1 cellular context compared by ENCODE assay signal in the genomic region with DNA sequence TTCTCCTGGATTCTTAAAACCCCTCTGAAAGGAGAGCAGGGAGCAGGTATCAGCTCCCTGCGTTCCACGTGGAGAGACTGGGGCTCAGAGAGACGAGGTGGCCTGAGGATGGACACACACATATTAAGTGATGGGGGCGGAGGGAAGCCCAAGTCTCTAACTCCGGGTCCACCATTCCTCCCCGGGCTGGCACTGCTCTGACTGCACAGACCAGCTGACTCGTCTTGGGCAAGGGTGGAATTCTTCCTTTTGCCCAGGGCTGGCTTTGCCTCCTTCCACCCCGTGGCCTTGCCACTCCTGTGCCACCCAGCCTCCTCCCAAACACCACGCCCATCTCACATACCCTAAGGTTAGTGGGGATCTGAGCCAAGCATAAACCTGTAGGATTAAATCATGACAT.
TF ChIP-seq lines count a peak whose summit lies in the region.

No MANE protein-coding gene starts in this region.

TF ChIP-seq in H1, 55 proteins besides CTCF, POLR2A, EP300 and RAD21 (continued from another document):
- TF ChIP-seq RBBP5 (IDR thresholded peaks at IDR 0.05; ENCODE audit: borderline replicate concordance, low read depth, low read length) (no peak), JUN (IDR thresholded peaks at IDR 0.05; ENCODE audit: low read depth, low read length) (no peak), SP2 (IDR thresholded peaks at IDR 0.05; ENCODE audit: low read length) (no peak), SIN3A (conservative IDR thresholded peaks at IDR 0.05 in 1 of 2, IDR thresholded peaks at IDR 0.05 in 1 of 2; ENCODE audit: low read depth in 1 of 2, low read length in 2 of 2) (no peak), CTBP2 (IDR thresholded peaks at IDR 0.05; ENCODE audit: borderline replicate concordance, insufficient read depth, insufficient read length, low read length) (no peak), BRCA1 (IDR thresholded peaks at IDR 0.05; ENCODE audit: low read depth, low read length) (no peak), ASH2L (IDR thresholded peaks at IDR 0.05; ENCODE audit: low read length) (no peak), RNF2 (IDR thresholded peaks at IDR 0.05; ENCODE audit: borderline replicate concordance, low read depth, low read length, missing control alignments, poor library complexity, severe bottlenecking) (no peak), GABPA (IDR thresholded peaks at IDR 0.05; ENCODE audit: borderline replicate concordance, insufficient read depth, low read length) (no peak), TAF1 (IDR thresholded peaks at IDR 0.05; ENCODE audit: low read depth, low read length) (no peak), CREB1 (IDR thresholded peaks at IDR 0.05) (no peak), POU5F1 (IDR thresholded peaks at IDR 0.05; ENCODE audit: low read depth, low read length) (no peak), SP4 (IDR thresholded peaks at IDR 0.05; ENCODE audit: low read length) (no peak)
